1 cellular context compared by ENCODE assay signal in genomic region chrX:103310592-103311400, GRCh38.
TF ChIP-seq lines count a peak whose summit lies in the region.

TSS of gene BEX2 (minus strand) at chrX:103310990. CDS start at chrX:103309976, 1,014 bp downstream.

TF ChIP-seq in HEK293, 187 proteins besides CTCF, POLR2A, EP300 and RAD21 (continued from another document):
- TF ChIP-seq ZNF335 (tag by site-specific recombination; conservative IDR thresholded peaks at IDR 0.05) (peak; percentile 33; the same call in 1 of the 2 replicates), BCL11A (tag by site-specific recombination; IDR thresholded peaks at IDR 0.05; ENCODE audit: low read depth) (no peak), PRDM10 (tag by site-specific recombination; IDR thresholded peaks at IDR 0.05) (peak; percentile 58), ZNF366 (tag by site-specific recombination; conservative IDR thresholded peaks at IDR 0.05) (peak; percentile 57; the same call in 1 of the 2 replicates)
